24 cellular contexts compared by ENCODE assay signal in the genomic region with DNA sequence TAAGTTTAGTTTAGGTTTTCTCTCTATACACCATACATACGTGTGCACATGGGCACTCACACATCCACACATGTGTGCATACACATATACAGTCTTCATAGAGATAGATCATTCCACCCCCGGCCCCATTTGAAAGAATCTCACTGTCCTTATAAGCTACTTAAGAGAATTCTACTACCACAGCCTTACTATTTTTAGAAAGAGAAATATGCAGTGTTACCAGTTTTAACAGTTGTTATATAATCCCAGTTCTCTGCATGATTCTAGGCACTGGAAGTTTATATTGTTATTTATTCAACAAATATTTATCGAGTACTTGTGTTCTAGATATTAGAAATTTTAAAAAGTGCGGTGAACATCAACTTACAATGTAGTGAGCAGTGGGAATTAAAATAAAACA.
"Had no signal": no experiment of that assay in that cellular context is flagged by ENCODE, and none has a peak within 500 bp of the region (broad histone marks: within the 10 kb centered on the region; RNA-seq: fewer than 3 reads in every experiment).

No MANE protein-coding gene starts in this region.

- H3K27ac Mint-ChIP-seq: immature natural killer cell; memory B cell; natural killer cell; progenitor cell of endocrine pancreas; stimulated activated memory B cell treated with anti-CD40 and anti-IgM and Interleukin-4, amounts not matched to agents 10 μg/mL and 1 μg/mL and 100 μg/mL, for 72 hours had no signal

- FAIRE-seq: colon had no signal

- H3K27ac ChIP-seq: dorsolateral prefrontal cortex, lower lobe of right lung, ovary, sigmoid colon, skin epidermis, spleen, testis, tibial artery, upper lobe of left lung, uterus had no signal

- DNase-seq: dorsolateral prefrontal cortex; effector CD4-positive, alpha-beta T cell; hypothalamus; immature natural killer cell; islet precursor cell; kidney glomerular epithelial cell; lower lobe of right lung; natural killer cell; occipital lobe; ovary; sigmoid colon; spleen; stimulated activated CD4-positive, alpha-beta T cell treated with anti-CD3 and anti-CD28 coated beads, Interleukin-4, amount 100 ng/mL, for 4 hours; stimulated activated naive CD8-positive, alpha-beta T cell treated with anti-CD3 and anti-CD28 coated beads, Interleukin-15, Interleukin-2, amounts not matched to agents 100 U/mL and 50 U/mL, for 24 hours; substantia nigra; testis; tibial artery; upper lobe of left lung; uterus had no signal

- H3K9me3 ChIP-seq: lower lobe of right lung, ovary, sigmoid colon, testis, tibial artery, upper lobe of left lung, uterus had no signal

- H3K9me3 Mint-ChIP-seq: memory B cell had no signal

- H3K27me3 Mint-ChIP-seq: memory B cell; progenitor cell of endocrine pancreas; stimulated activated memory B cell treated with anti-CD40 and anti-IgM and Interleukin-4, amounts not matched to agents 10 μg/mL and 1 μg/mL and 100 μg/mL, for 72 hours had no signal

- H3K4me1 ChIP-seq: spleen, uterus had no signal

- H3K4me3 ChIP-seq: dorsolateral prefrontal cortex, lower lobe of right lung, ovary, sigmoid colon, skin epidermis, spleen, testis, tibial artery, upper lobe of left lung, uterus had no signal

- ATAC-seq: lower lobe of right lung; natural killer cell; stimulated activated memory B cell treated with anti-CD40 and anti-IgM and Interleukin-4, amounts not matched to agents 10 μg/mL and 1 μg/mL and 100 μg/mL, for 72 hours; stimulated activated naive CD8-positive, alpha-beta T cell treated with anti-CD3 and anti-CD28 coated beads, Interleukin-15, Interleukin-2, amounts not matched to agents 100 U/mL and 50 U/mL, for 24 hours had no signal

- H3K4me1 Mint-ChIP-seq: immature natural killer cell; memory B cell; natural killer cell; stimulated activated memory B cell treated with anti-CD40 and anti-IgM and Interleukin-4, amounts not matched to agents 10 μg/mL and 1 μg/mL and 100 μg/mL, for 72 hours had no signal

- H3K36me3 ChIP-seq: ovary had no signal

- H3K4me3 Mint-ChIP-seq: immature natural killer cell; memory B cell; natural killer cell; stimulated activated memory B cell treated with anti-CD40 and anti-IgM and Interleukin-4, amounts not matched to agents 10 μg/mL and 1 μg/mL and 100 μg/mL, for 72 hours had no signal

- H3K27me3 ChIP-seq: dorsolateral prefrontal cortex, ovary, sigmoid colon, spleen, testis, tibial artery, upper lobe of left lung, uterus had no signal
